In genomic region chr6:68633654-68634502, GRCh38 we compare ENCODE assay signal across 9 cellular contexts. TPM values are rescaled to one million over a fixed set of nuclear protein-coding genes. Genes with fewer than 3 reads are reported as not detected.
DNase-seq lines count a peak whose midpoint lies in the region; ATAC-seq and TF ChIP-seq lines count a peak whose summit lies in the region.
"Had no signal": no experiment of that assay in that cellular context is flagged by ENCODE, and none has a peak within 500 bp of the region (broad histone marks: within the 10 kb centered on the region; RNA-seq: fewer than 3 reads in every experiment).

No MANE protein-coding gene starts in this region.

- POLR2A ChIA-PET in CD4-positive, alpha-beta T cell (lab: Charles Lee): no interaction called here
- POLR2A ChIA-PET in PC-9 (lab: Charles Lee; ENCODE audit: unreplicated experiment): no interaction called here

- no peaks in the 10 kb centered on the region for H3K36me3 Mint-ChIP-seq in CD4-positive, alpha-beta T cell (ENCODE audit: low read depth)
- H3K36me3 Mint-ChIP-seq in neural crest cell (ENCODE audit: low read depth): no peaks in the 10 kb centered on the region

- intact Hi-C loops in CD4-positive, alpha-beta T cell (cut with DNase I, micrococcal nuclease): loop anchor here in 1 of 2 experiments (10.0 kb wide), 1 partner anchor 1471 kb away; no protein-coding TSS in a partner anchor
- intact Hi-C loops in PC-9 (cut with micrococcal nuclease; ENCODE audit: unreplicated experiment) (no loop called here), sciatic nerve (cut with DNase I) (loop anchor here (10.0 kb wide), 1 partner anchor 141 kb away; no protein-coding TSS in a partner anchor)

- no peaks in the 10 kb centered on the region for H3F3A ChIP-seq in PC-9 (ENCODE audit: insufficient read depth, low read depth)

- H3K4me3 ChIP-seq in MG63 (peak overlapping the region; percentile 49), coronary artery (peak overlapping the region; percentile 81), PC-9 (no peak overlapping the region)

- H3K9me3 ChIP-seq in CD4-positive, alpha-beta T cell (ENCODE audit: control insufficient read depth, low read length): no peaks in the 10 kb centered on the region
- no peaks in the 10 kb centered on the region for H3K9me3 ChIP-seq in MG63
- no peaks in the 10 kb centered on the region for H3K9me3 ChIP-seq in PC-9 (ENCODE audit: insufficient read depth, low read depth)

- no peak for DNase-seq in CD4-positive, alpha-beta T cell
- DNase-seq in MG63 (no peak), coronary artery (ENCODE audit: low spot score) (no peak), neural crest cell (ENCODE audit: low read depth, low spot score) (no peak), PC-9 (no peak), sciatic nerve (ENCODE audit: low spot score) (no peak)

- H3K4me2 ChIP-seq in PC-9: no peak overlapping the region

- no peaks in the 10 kb centered on the region for H3K79me2 ChIP-seq in PC-9 (ENCODE audit: low read depth)

- no peaks in the 10 kb centered on the region for H3K4me1 ChIP-seq in PC-9 (replicated peaks; ENCODE audit: insufficient read depth)

- no peak overlapping the region for H3K27ac Mint-ChIP-seq in CD4-positive, alpha-beta T cell
- H3K27ac Mint-ChIP-seq in neural crest cell (ENCODE audit: unreplicated experiment): peak overlapping the region; percentile 99

- no peak for ATAC-seq in CD4-positive, alpha-beta T cell (ENCODE audit: poor library complexity)
- ATAC-seq in HG02642 (IDR thresholded peaks at IDR 0.05; ENCODE audit: poor library complexity, unreplicated experiment) (no peak), sciatic nerve (no peak), HG03565 (IDR thresholded peaks at IDR 0.05; ENCODE audit: unreplicated experiment) (no peak)

- H3K9me2 ChIP-seq in PC-9 (ENCODE audit: insufficient read depth): no peaks in the 10 kb centered on the region

- CTCF ChIA-PET in CD4-positive, alpha-beta T cell (lab: Charles Lee): no interaction called here
- CTCF ChIA-PET in PC-9 (lab: Charles Lee): no interaction called here

- H3K4me3 Mint-ChIP-seq in CD4-positive, alpha-beta T cell: peak overlapping the region; percentile 77
- peak overlapping the region; percentile 98 for H3K4me3 Mint-ChIP-seq in neural crest cell

- TF ChIP-seq CTCF in CD4-positive, alpha-beta T cell (IDR thresholded peaks at IDR 0.05): no peak
- no peak for TF ChIP-seq CTCF in coronary artery (IDR thresholded peaks at IDR 0.05)
- no peak for TF ChIP-seq CTCF in neural crest cell (conservative IDR thresholded peaks at IDR 0.05)
- no peak for TF ChIP-seq CTCF in PC-9 (conservative IDR thresholded peaks at IDR 0.05)

- H3K27me3 ChIP-seq in CD4-positive, alpha-beta T cell (ENCODE audit: control insufficient read depth, insufficient read depth, low read length): peaks cover 40% of the 10 kb centered on the region
- peaks cover 36% of the 10 kb centered on the region for H3K27me3 ChIP-seq in MG63
- H3K27me3 ChIP-seq in PC-9 (ENCODE audit: insufficient read depth, low read depth): peaks cover 15% of the 10 kb centered on the region; the same call in 1 of the 2 replicates

- H3K27ac ChIP-seq in CD4-positive, alpha-beta T cell (ENCODE audit: low read depth, low read length): no peak overlapping the region
- H3K27ac ChIP-seq in coronary artery (peak overlapping the region; percentile 90 to 91), PC-9 (no peak overlapping the region)
- H3K27ac ChIP-seq: HL-60 had no signal

- H3K27me3 Mint-ChIP-seq in CD4-positive, alpha-beta T cell: peaks cover 53% of the 10 kb centered on the region
- H3K27me3 Mint-ChIP-seq in neural crest cell (ENCODE audit: low read depth): peaks cover 75% of the 10 kb centered on the region

- H3K36me3 ChIP-seq in MG63 (no peaks in the 10 kb centered on the region), PC-9 (ENCODE audit: low read depth) (no peaks in the 10 kb centered on the region)

- no peaks in the 10 kb centered on the region for H3K9me3 Mint-ChIP-seq in CD4-positive, alpha-beta T cell
- H3K9me3 Mint-ChIP-seq in neural crest cell: no peaks in the 10 kb centered on the region

- no TSS peak for BruUV-seq in PC-9 (replicated peaks; lab: Mats Ljungman, UMichigan)

- H2AFZ ChIP-seq in PC-9: no peak overlapping the region

- peaks cover 23% of the 10 kb centered on the region for H3K4me1 Mint-ChIP-seq in CD4-positive, alpha-beta T cell (ENCODE audit: low read depth)
- H3K4me1 Mint-ChIP-seq in neural crest cell: peaks cover 39% of the 10 kb centered on the region

- no peaks in the 10 kb centered on the region for H4K20me1 ChIP-seq in PC-9 (ENCODE audit: insufficient read depth)

RNA-seq across cellular contexts. Expression of gene ADGRB3, which starts 1.2 kb away (rescaled TPM):
- total RNA-seq in CD4-positive, alpha-beta T cell: not detected
- not detected in 2 replicates for total RNA-seq in MG63 (2014; rRNA removed; shearing (Covaris generic); ENCODE audit: low replicate concordance)
- total RNA-seq in neural crest cell: 5.0 and 5.1 TPM in 2 replicates
- not detected in 2 replicates for total RNA-seq in PC-9 (2021)
- 8.5 TPM for total RNA-seq in sciatic nerve

Comparison
In these comparisons a context has a peak if more than half of its experiments do, and no peak if none do; other contexts are left out.
1. H3K27ac ChIP-seq: peak in coronary artery (2 of 2); none in CD4-positive, alpha-beta T cell (single experiment) and PC-9 (single experiment).